Comparison of ENCODE assay signal across 8 cellular contexts in the genomic region with DNA sequence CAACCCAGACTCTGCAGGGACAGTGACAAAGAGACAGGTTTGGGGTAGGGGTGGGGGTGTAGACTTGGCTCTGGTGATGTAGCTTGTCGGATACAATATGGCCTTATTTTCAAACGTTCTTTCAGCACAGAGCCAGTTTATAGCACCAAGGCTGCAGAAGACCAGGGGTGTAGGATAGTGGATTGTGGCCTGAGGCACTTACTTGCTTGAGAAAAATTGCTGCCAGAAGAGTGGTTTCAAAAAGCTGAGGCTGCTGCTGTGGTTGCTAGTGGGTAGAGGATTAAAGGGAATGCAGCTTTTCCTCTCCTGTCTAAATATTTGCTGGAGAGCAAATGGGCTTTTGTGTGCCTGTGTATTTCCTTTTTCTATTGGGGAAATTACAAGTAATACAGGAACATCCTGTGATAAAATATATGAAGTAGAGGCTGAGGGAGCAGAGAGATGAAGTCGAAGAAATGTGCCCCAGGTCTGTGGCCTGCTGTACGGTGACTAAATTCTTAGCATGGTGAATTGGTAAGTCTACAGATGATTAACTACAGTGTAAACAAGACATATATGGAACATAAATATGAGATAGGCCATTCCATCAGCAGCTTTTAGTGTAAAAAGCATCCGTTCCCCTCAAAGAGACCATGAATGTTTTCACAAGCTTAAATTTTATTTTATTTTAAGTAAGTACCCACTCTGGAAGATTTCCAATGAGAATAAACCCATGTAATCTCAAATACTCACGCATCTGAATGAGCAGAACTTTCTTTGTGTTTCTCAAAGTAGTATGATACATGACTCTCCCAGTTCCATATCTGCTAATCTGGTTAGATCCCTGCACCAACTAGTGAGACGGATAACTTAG.
DNase-seq lines count a peak whose midpoint lies in the region; ATAC-seq and TF ChIP-seq lines count a peak whose summit lies in the region.

No MANE protein-coding gene starts in this region.

- H3K9me3 ChIP-seq in Loucy (ENCODE audit: insufficient read depth, low read depth, low read length) (no peaks in the 10 kb centered on the region), esophagus muscularis mucosa (no peaks in the 10 kb centered on the region)

- no peak overlapping the region for H2AFZ ChIP-seq in Loucy (ENCODE audit: low read length)

- H3K36me3 ChIP-seq in Loucy (ENCODE audit: insufficient read depth, low read length) (peaks cover 6% of the 10 kb centered on the region; the same call in 1 of the 2 replicates), esophagus muscularis mucosa (peaks cover 0 to 6% (median 1%) of the 10 kb centered on the region in 4 donors)

- TF ChIP-seq CTCF in Loucy (conservative IDR thresholded peaks at IDR 0.05; ENCODE audit: low read length) (no peak), esophagus muscularis mucosa (IDR thresholded peaks at IDR 0.05) (no peak)

- peaks cover 18% of the 10 kb centered on the region for H3F3A ChIP-seq in Loucy (ENCODE audit: low read depth)

- peak overlapping the region; percentile 46 for H3K4me2 ChIP-seq in Loucy (ENCODE audit: low read depth, low read length, poor library complexity, severe bottlenecking)

- ATAC-seq in stimulated activated naive CD8-positive, alpha-beta T cell treated with anti-CD3 and anti-CD28 coated beads, Interleukin-15, Interleukin-2, amounts not matched to agents 100 U/mL and 50 U/mL, for 24 hours, result peak; percentile 53

- peaks cover 61% of the 10 kb centered on the region for H3K4me1 ChIP-seq in Loucy (ENCODE audit: insufficient read depth, low read length, poor library complexity, severe bottlenecking)
- peaks cover 64 to 79% (median 77%) of the 10 kb centered on the region in 4 donors for H3K4me1 ChIP-seq in esophagus muscularis mucosa

- no peak overlapping the region for H3K9ac ChIP-seq in Loucy (ENCODE audit: low read depth, low read length, poor library complexity, severe bottlenecking)

- no peaks in the 10 kb centered on the region for H3K9me2 ChIP-seq in Loucy (replicated peaks; ENCODE audit: low read depth, low read length)

- TF ChIP-seq EP300 in esophagus muscularis mucosa (IDR thresholded peaks at IDR 0.05), result no peak

- DNase-seq in NCI-H82 (lab: John Stamatoyannopoulos, UW), result peak; percentile 48
- no peak for DNase-seq in NCI-H82 treated with DMSO at 0.1 percent for 48 hours (lab: John Stamatoyannopoulos, UW; ENCODE audit: unreplicated experiment)
- no peak for DNase-seq in esophagus muscularis mucosa (ENCODE audit: extremely low spot score)
- no peak for DNase-seq in stimulated activated naive CD8-positive, alpha-beta T cell treated with anti-CD3 and anti-CD28 coated beads, Interleukin-15, Interleukin-2, amounts not matched to agents 100 U/mL and 50 U/mL, for 24 hours
- no peak for DNase-seq in nucleus accumbens (lab: John Stamatoyannopoulos, UW)
- no peak for DNase-seq in SHP77 (lab: John Stamatoyannopoulos, UW)
- no peak for DNase-seq in cerebellar cortex (ENCODE audit: low spot score)

- no peaks in the 10 kb centered on the region for H3K27me3 ChIP-seq in Loucy (ENCODE audit: insufficient read depth, low read length, poor library complexity, severe bottlenecking)
- H3K27me3 ChIP-seq in esophagus muscularis mucosa, result no peaks in the 10 kb centered on the region

- H4K20me1 ChIP-seq in Loucy (ENCODE audit: insufficient read depth, low read length, poor library complexity, severe bottlenecking), result no peaks in the 10 kb centered on the region

- 48% methylated on average over 7 of the region's 7 CpGs for WGBS in esophagus muscularis mucosa

- peaks cover 41% of the 10 kb centered on the region for H3K79me2 ChIP-seq in Loucy (ENCODE audit: insufficient read depth, low read length)

- H3K27ac ChIP-seq in esophagus muscularis mucosa (replicated peaks in 1 of 4), result peak overlapping the region; percentile 46 to 59 (median 50)

- intact Hi-C loops in esophagus muscularis mucosa (cut with DNase I), result no loop called here

- H3K4me3 ChIP-seq in Loucy (ENCODE audit: low read length, poor library complexity, severe bottlenecking) (no peak overlapping the region), esophagus muscularis mucosa (no peak overlapping the region)

- no peak for TF ChIP-seq POLR2A in esophagus muscularis mucosa (IDR thresholded peaks at IDR 0.05; ENCODE audit: low read depth)
